In genomic region chrX:69424161-69424560, GRCh38 we compare ENCODE assay signal across 9 cellular contexts.
A peak's percentile ranks its signal among the peaks of the same experiment; 100 is the strongest.
DNase-seq lines count a peak whose midpoint lies in the region; ATAC-seq, FAIRE-seq and TF ChIP-seq lines count a peak whose summit lies in the region.
"Had no signal": no experiment of that assay in that cellular context is flagged by ENCODE, and none has a peak within 500 bp of the region (broad histone marks: within the 10 kb centered on the region; RNA-seq: fewer than 3 reads in every experiment).

No MANE protein-coding gene starts in this region.

- H3K4me1 Mint-ChIP-seq in activated T-cell treated with anti-CD3 and anti-CD28 coated beads, Interleukin-2, amount 50 U/mL, for 4 hours (ENCODE audit: low read depth), result no peaks in the 10 kb centered on the region

- no peak overlapping the region for H2AFZ ChIP-seq in OCI-LY3 (ENCODE audit: low read depth, low read length)

- FAIRE-seq in HTR-8/SVneo (lab: Jason Lieb, UNC), result no peak

- intact Hi-C loops in left ventricle myocardium inferior (cut with micrococcal nuclease), result no loop called here
- intact Hi-C loops in left ventricle myocardium superior (cut with micrococcal nuclease), result no loop called here
- intact Hi-C loops in upper lobe of right lung (cut with DNase I), result no loop called here
- intact Hi-C loops in aorta (cut with DNase I), result no loop called here

- H3K27me3 ChIP-seq in left ventricle myocardium inferior (ENCODE audit: low read depth) (no peaks in the 10 kb centered on the region), OCI-LY3 (ENCODE audit: low read depth, low read length) (peaks cover 3% of the 10 kb centered on the region; the same call in 1 of the 2 replicates), upper lobe of right lung (no peaks in the 10 kb centered on the region), aorta (ENCODE audit: control insufficient read depth in 1 of 2, insufficient read depth in 2 of 2, low read length in 1 of 2) (no peaks in the 10 kb centered on the region)

- H3K4me3 Mint-ChIP-seq in activated T-cell treated with anti-CD3 and anti-CD28 coated beads, Interleukin-2, amount 50 U/mL, for 4 hours, result no peak overlapping the region

- no peaks in the 10 kb centered on the region for H3K27me3 Mint-ChIP-seq in activated T-cell treated with anti-CD3 and anti-CD28 coated beads, Interleukin-2, amount 50 U/mL, for 4 hours (ENCODE audit: low read depth)

- no peak for ATAC-seq in left ventricle myocardium superior
- ATAC-seq in upper lobe of right lung, result no peak
- ATAC-seq in activated T-cell treated with anti-CD3 and anti-CD28 coated beads, Interleukin-2, amount 50 U/mL, for 4 hours, result no peak
- ATAC-seq in aorta (ENCODE audit: low FRiP score), result no peak

- no peaks in the 10 kb centered on the region for H4K20me1 ChIP-seq in OCI-LY3 (ENCODE audit: insufficient read depth, low read length)

- no peak overlapping the region for H3K9ac ChIP-seq in OCI-LY3 (ENCODE audit: low read length)

- no peaks in the 10 kb centered on the region for H3K79me2 ChIP-seq in OCI-LY3 (ENCODE audit: low read length)

- no peaks in the 10 kb centered on the region for H3K36me3 Mint-ChIP-seq in activated T-cell treated with anti-CD3 and anti-CD28 coated beads, Interleukin-2, amount 50 U/mL, for 4 hours (ENCODE audit: insufficient read depth)

- H3K9me3 Mint-ChIP-seq in activated T-cell treated with anti-CD3 and anti-CD28 coated beads, Interleukin-2, amount 50 U/mL, for 4 hours, result no peaks in the 10 kb centered on the region

- H3K36me3 ChIP-seq in left ventricle myocardium inferior, result no peaks in the 10 kb centered on the region
- no peaks in the 10 kb centered on the region for H3K36me3 ChIP-seq in OCI-LY3 (replicated peaks; ENCODE audit: low read depth, low read length)
- H3K36me3 ChIP-seq in upper lobe of right lung, result no peaks in the 10 kb centered on the region
- no peaks in the 10 kb centered on the region for H3K36me3 ChIP-seq in aorta (ENCODE audit: control insufficient read depth in 1 of 2, insufficient read depth in 2 of 2, low read length in 1 of 2)

- H3K9me3 ChIP-seq in left ventricle myocardium inferior (replicated peaks) (no peaks in the 10 kb centered on the region), OCI-LY3 (ENCODE audit: insufficient read depth, low read length) (no peaks in the 10 kb centered on the region), upper lobe of right lung (no peaks in the 10 kb centered on the region), aorta (ENCODE audit: control insufficient read depth, low read length) (no peaks in the 10 kb centered on the region)

- peak; percentile 49 for TF ChIP-seq CTCF in left ventricle myocardium inferior (IDR thresholded peaks at IDR 0.05; ENCODE audit: borderline replicate concordance)
- TF ChIP-seq CTCF in OCI-LY3 (IDR thresholded peaks at IDR 0.05; ENCODE audit: low read depth, low read length), result peak; percentile 37
- TF ChIP-seq CTCF in fibroblast of pulmonary artery (IDR thresholded peaks at IDR 0.05; ENCODE audit: low read length, missing control alignments), result peak; percentile 40
- TF ChIP-seq CTCF in upper lobe of right lung (IDR thresholded peaks at IDR 0.05), result peak; percentile 24

- H3K4me2 ChIP-seq in OCI-LY3 (ENCODE audit: low read length), result no peak overlapping the region

- H3K4me1 ChIP-seq in left ventricle myocardium inferior (no peaks in the 10 kb centered on the region), OCI-LY3 (ENCODE audit: low read length) (no peaks in the 10 kb centered on the region), upper lobe of right lung (no peaks in the 10 kb centered on the region), aorta (ENCODE audit: control insufficient read depth in 1 of 2, insufficient read depth in 2 of 2, low read length in 2 of 2) (no peaks in the 10 kb centered on the region)

- H3K27ac ChIP-seq in left ventricle myocardium inferior (replicated peaks), result no peak overlapping the region
- H3K27ac ChIP-seq in OCI-LY3 (ENCODE audit: low read length), result no peak overlapping the region
- no peak overlapping the region for H3K27ac ChIP-seq in upper lobe of right lung
- H3K27ac ChIP-seq in aorta (ENCODE audit: low read depth in 1 of 2, low read length in 2 of 2), result no peak overlapping the region

- H3K4me3 ChIP-seq in left ventricle myocardium inferior (no peak overlapping the region), OCI-LY3 (ENCODE audit: low read length) (no peak overlapping the region), fibroblast of pulmonary artery (replicated peaks; ENCODE audit: low read depth, low read length) (no peak overlapping the region), upper lobe of right lung (no peak overlapping the region), aorta (ENCODE audit: low read length in 2 of 2) (no peak overlapping the region)

- no peak for DNase-seq in left ventricle myocardium inferior
- no peak for DNase-seq in left ventricle myocardium superior
- peak; percentile 30 for DNase-seq in fibroblast of pulmonary artery (ENCODE audit: low read depth)
- DNase-seq in upper lobe of right lung, result no peak
- no peak for DNase-seq in activated T-cell treated with anti-CD3 and anti-CD28 coated beads, Interleukin-2, amount 50 U/mL, for 4 hours
- DNase-seq in aorta, result no peak
- DNase-seq in HTR-8/SVneo (ENCODE audit: insufficient read length, low spot score), result no peak
- DNase-seq: amygdala had no signal
